Comparison of ENCODE assay signal across 10 cellular contexts in the genomic region with DNA sequence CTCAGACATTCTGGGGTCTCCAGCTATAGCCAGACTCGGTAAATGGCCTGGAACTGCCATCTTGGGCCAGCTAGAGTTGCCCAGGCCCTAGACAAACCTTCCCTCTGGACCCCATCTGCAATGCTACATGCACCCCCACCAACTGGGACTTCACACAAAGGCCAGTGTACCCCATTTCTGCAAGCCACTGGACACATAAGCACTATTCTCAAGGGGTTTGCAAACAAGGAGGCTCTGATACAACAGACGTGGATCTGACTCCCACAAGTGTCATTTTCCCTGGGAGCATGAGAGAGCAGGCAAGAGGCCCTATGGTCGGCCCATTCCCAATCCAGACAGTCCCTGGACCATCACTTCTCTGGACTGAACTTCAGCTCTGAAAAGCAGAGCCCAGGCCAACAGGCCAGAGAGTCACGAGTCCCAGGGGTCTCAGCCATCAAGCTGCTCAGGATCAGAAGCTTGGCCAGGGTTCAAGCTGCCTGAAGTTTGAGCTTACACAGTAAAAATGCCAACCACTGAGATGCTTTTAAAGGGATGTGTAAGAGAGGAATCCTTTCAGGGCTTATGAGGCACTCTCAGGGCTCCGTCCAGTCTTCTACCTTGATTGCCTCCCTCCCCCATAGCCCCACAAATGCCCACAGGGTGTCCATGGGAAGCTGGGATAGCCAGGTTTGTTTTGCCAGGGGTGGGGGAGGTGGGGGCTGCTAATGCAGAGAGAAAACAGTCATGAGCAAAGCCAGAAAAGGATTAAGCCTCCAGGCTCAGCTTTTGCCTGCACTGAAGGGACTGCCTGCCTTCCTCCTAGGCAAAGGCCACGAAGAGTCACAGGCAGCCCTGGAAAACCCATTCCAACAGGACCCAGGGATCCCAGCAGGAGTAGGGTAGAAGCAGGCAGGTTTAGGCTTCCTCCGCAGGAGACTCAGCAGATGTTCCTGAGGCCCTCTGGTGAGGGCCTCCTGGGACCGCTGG. TPM values are rescaled to one million over a fixed set of nuclear protein-coding genes. Genes with fewer than 3 reads are reported as not detected.
DNase-seq lines count a peak whose midpoint lies in the region; ATAC-seq, FAIRE-seq and TF ChIP-seq lines count a peak whose summit lies in the region.
"Had no signal": no experiment of that assay in that cellular context is flagged by ENCODE, and none has a peak within 500 bp of the region (broad histone marks: within the 10 kb centered on the region; RNA-seq: fewer than 3 reads in every experiment).

No MANE protein-coding gene starts in this region.

- H3K79me2 ChIP-seq in astrocyte (ENCODE audit: insufficient read depth, low read length), result peaks cover 99% of the 10 kb centered on the region

- H3K27ac Mint-ChIP-seq in activated naive CD4-positive, alpha-beta T cell treated with anti-CD3 and anti-CD28 coated beads, Interleukin-2, amount 50 U/mL, for 24 hours, result peak overlapping the region; percentile 80
- H3K27ac Mint-ChIP-seq in astrocyte (ENCODE audit: unreplicated experiment), result peak overlapping the region; percentile 53

- H3K9me3 Mint-ChIP-seq in activated naive CD4-positive, alpha-beta T cell treated with anti-CD3 and anti-CD28 coated beads, Interleukin-2, amount 50 U/mL, for 24 hours, result no peaks in the 10 kb centered on the region
- no peaks in the 10 kb centered on the region for H3K9me3 Mint-ChIP-seq in astrocyte (ENCODE audit: unreplicated experiment)

- no peak for TF ChIP-seq EP300 in upper lobe of left lung (IDR thresholded peaks at IDR 0.05)

- H3K9ac ChIP-seq in astrocyte (ENCODE audit: low read length), result peak overlapping the region; percentile 22
- peak overlapping the region; percentile 65 to 71 for H3K9ac ChIP-seq in mucosa of rectum (ENCODE audit: low read depth in 1 of 2, low read length in 2 of 2)

- H3K4me2 ChIP-seq in astrocyte (ENCODE audit: low read length), result peak overlapping the region; percentile 6

- H3K4me1 ChIP-seq in astrocyte (ENCODE audit: insufficient read depth, low read length), result peaks cover 55% of the 10 kb centered on the region
- H3K4me1 ChIP-seq in mucosa of rectum (ENCODE audit: control insufficient read depth in 2 of 2, insufficient read depth in 2 of 2, low read length in 2 of 2), result peaks cover 88 to 93% of the 10 kb centered on the region in 2 donors
- H3K4me1 ChIP-seq in upper lobe of left lung, result peaks cover 90 to 99% (median 97%) of the 10 kb centered on the region in 4 donors

- no peak for ATAC-seq in upper lobe of left lung (ENCODE audit: low FRiP score in 2 of 2)
- ATAC-seq in GM21528 (IDR thresholded peaks at IDR 0.05; ENCODE audit: low FRiP score, unreplicated experiment), result no peak

- TF ChIP-seq POLR2A in upper lobe of left lung (IDR thresholded peaks at IDR 0.05), result no peak

- H3K4me3 Mint-ChIP-seq in activated naive CD4-positive, alpha-beta T cell treated with anti-CD3 and anti-CD28 coated beads, Interleukin-2, amount 50 U/mL, for 24 hours, result no peak overlapping the region
- H3K4me3 Mint-ChIP-seq in astrocyte (ENCODE audit: unreplicated experiment), result no peak overlapping the region

- no peaks in the 10 kb centered on the region for H3K36me3 Mint-ChIP-seq in activated naive CD4-positive, alpha-beta T cell treated with anti-CD3 and anti-CD28 coated beads, Interleukin-2, amount 50 U/mL, for 24 hours
- H3K36me3 Mint-ChIP-seq in astrocyte (ENCODE audit: low read depth, unreplicated experiment), result peaks cover 2% of the 10 kb centered on the region

- no peak overlapping the region for H3K27ac ChIP-seq in astrocyte (ENCODE audit: low read depth, low read length)
- H3K27ac ChIP-seq in mucosa of rectum (ENCODE audit: low read depth in 2 of 2, low read length in 2 of 2), result peak overlapping the region; percentile 95 to 98
- peak overlapping the region; percentile 80 to 89 (median 87) for H3K27ac ChIP-seq in upper lobe of left lung

- H3K4me3 ChIP-seq in astrocyte (ENCODE audit: insufficient read depth, low read depth, low read length) (no peak overlapping the region), mucosa of rectum (ENCODE audit: low read length in 2 of 2) (peak overlapping the region in 1 of 2 donors; percentile 22), upper lobe of left lung (no peak overlapping the region)

- WGBS in upper lobe of left lung, 2 donors, result 53 to 68% methylated on average over 4 to 8 of the region's 8 CpGs

- no peaks in the 10 kb centered on the region for H3K36me3 ChIP-seq in astrocyte (ENCODE audit: insufficient read depth, low read length)
- H3K36me3 ChIP-seq in mucosa of rectum (ENCODE audit: control insufficient read depth in 2 of 2, insufficient read depth in 2 of 2, low read length in 2 of 2), result no peaks in the 10 kb centered on the region
- H3K36me3 ChIP-seq in upper lobe of left lung, result no peaks in the 10 kb centered on the region

- DNase-seq in activated naive CD4-positive, alpha-beta T cell treated with anti-CD3 and anti-CD28 coated beads, Interleukin-2, amount 50 U/mL, for 16 hours, result no peak
- DNase-seq in astrocyte (ENCODE audit: low read depth), result no peak
- no peak for DNase-seq in upper lobe of left lung
- DNase-seq in activated CD4-positive, CD25-positive, alpha-beta regulatory T cell treated with anti-CD3 and anti-CD28 coated beads, Interleukin-2, amount 50 U/mL, for 72 hours, result no peak
- no peak for DNase-seq in COR-L47 (lab: John Stamatoyannopoulos, UW)
- DNase-seq: C1 segment of cervical spinal cord had no signal

- H3K27me3 Mint-ChIP-seq in activated naive CD4-positive, alpha-beta T cell treated with anti-CD3 and anti-CD28 coated beads, Interleukin-2, amount 50 U/mL, for 24 hours, result no peaks in the 10 kb centered on the region
- H3K27me3 Mint-ChIP-seq in astrocyte (ENCODE audit: low read depth, unreplicated experiment), result no peaks in the 10 kb centered on the region

- H2AFZ ChIP-seq in astrocyte (ENCODE audit: low read depth, low read length), result no peak overlapping the region

- H3K9me3 ChIP-seq in astrocyte (ENCODE audit: insufficient read depth, low read depth, low read length) (no peaks in the 10 kb centered on the region), mucosa of rectum (ENCODE audit: control insufficient read depth in 2 of 2, low read length in 2 of 2) (no peaks in the 10 kb centered on the region), upper lobe of left lung (no peaks in the 10 kb centered on the region)

- no peak for FAIRE-seq in astrocyte (lab: Jason Lieb, UNC)
- FAIRE-seq: frontal cortex had no signal

- TF ChIP-seq CTCF in astrocyte (IDR thresholded peaks at IDR 0.05; ENCODE audit: insufficient read depth, low read depth, low read length) (no peak), upper lobe of left lung (IDR thresholded peaks at IDR 0.05) (no peak)

- H3K27me3 ChIP-seq in astrocyte (ENCODE audit: insufficient read depth, low read length) (no peaks in the 10 kb centered on the region), mucosa of rectum (ENCODE audit: control insufficient read depth in 2 of 2, insufficient read depth in 2 of 2, low read length in 2 of 2) (no peaks in the 10 kb centered on the region), upper lobe of left lung (no peaks in the 10 kb centered on the region)

- peaks cover 99% of the 10 kb centered on the region for H4K20me1 ChIP-seq in astrocyte (ENCODE audit: insufficient read depth, low read length)

- H3K4me1 Mint-ChIP-seq in activated naive CD4-positive, alpha-beta T cell treated with anti-CD3 and anti-CD28 coated beads, Interleukin-2, amount 50 U/mL, for 24 hours, result peaks cover 96% of the 10 kb centered on the region
- peaks cover 57% of the 10 kb centered on the region for H3K4me1 Mint-ChIP-seq in astrocyte (ENCODE audit: low read depth, unreplicated experiment)

RNA-seq across cellular contexts. Expression of gene PNMA1, which starts 31.7 kb away (rescaled TPM):
- total RNA-seq in astrocyte (67.4 and 74.3 TPM in 2 replicates), upper lobe of left lung (10 to 100 TPM in 5 of 6 donors, 1 to 10 TPM in 1; 9.9 to 28.9 (median 15.2) TPM)
